14 cellular contexts compared by ENCODE assay signal in the genomic region with DNA sequence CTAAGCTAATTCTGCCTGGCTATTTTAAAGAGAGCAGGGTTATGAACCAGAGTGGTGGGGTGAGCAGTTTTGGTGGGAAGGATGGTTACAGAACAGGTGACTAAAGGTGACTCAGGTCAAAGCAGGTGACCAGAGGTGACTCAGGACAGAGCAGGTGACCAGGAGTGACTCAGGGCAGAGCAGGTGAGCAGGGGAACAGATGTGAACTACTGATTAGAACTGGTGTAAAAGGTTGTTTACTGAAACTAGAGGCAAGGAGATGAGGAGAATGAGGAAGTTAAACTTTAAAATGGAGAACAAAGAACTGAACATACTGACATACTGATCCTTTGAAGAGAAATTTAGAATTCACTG. TPM values are rescaled to one million over a fixed set of nuclear protein-coding genes. Genes with fewer than 3 reads are reported as not detected.
A peak's percentile ranks its signal among the peaks of the same experiment; 100 is the strongest.
DNase-seq lines count a peak whose midpoint lies in the region; ATAC-seq lines count a peak whose summit lies in the region.
"Had no signal": no experiment of that assay in that cellular context is flagged by ENCODE, and none has a peak within 500 bp of the region (broad histone marks: within the 10 kb centered on the region; RNA-seq: fewer than 3 reads in every experiment).

No MANE protein-coding gene starts in this region.

- ATAC-seq in stimulated activated memory B cell treated with anti-CD40 and anti-IgM and Interleukin-4, amounts not matched to agents 10 μg/mL and 1 μg/mL and 100 μg/mL, for 72 hours = peak; percentile 62
- ATAC-seq in T-cell (replicated peaks in 1 of 4) = no peak
- no peak for ATAC-seq in HG03565 (IDR thresholded peaks at IDR 0.05; ENCODE audit: unreplicated experiment)
- no peak for ATAC-seq in HG02870 (IDR thresholded peaks at IDR 0.05; ENCODE audit: unreplicated experiment)
- ATAC-seq: PC-3 had no signal

- H3K27me3 Mint-ChIP-seq in dendritic cell treated with granulocyte-macrophage colony-stimulating factor and Interleukin-4, amounts not matched to agents 40 ng/mL and 50 ng/mL, for 4 days = peaks cover 3% of the 10 kb centered on the region
- no peaks in the 10 kb centered on the region for H3K27me3 Mint-ChIP-seq in stimulated activated memory B cell treated with anti-CD40 and anti-IgM and Interleukin-4, amounts not matched to agents 10 μg/mL and 1 μg/mL and 100 μg/mL, for 72 hours
- peaks cover 0 to 2% of the 10 kb centered on the region in 2 donors for H3K27me3 Mint-ChIP-seq in T-cell

- intact Hi-C loops in dendritic cell treated with granulocyte-macrophage colony-stimulating factor and Interleukin-4, amounts not matched to agents 40 ng/mL and 50 ng/mL, for 4 days (cut with micrococcal nuclease) = loop anchor here (5.0 to 10.0 kb wide), 2 partner anchors 245 to 437 kb away; a partner anchor contains a TSS

- H3K36me3 Mint-ChIP-seq in dendritic cell treated with granulocyte-macrophage colony-stimulating factor and Interleukin-4, amounts not matched to agents 40 ng/mL and 50 ng/mL, for 4 days (ENCODE audit: low read depth) = no peaks in the 10 kb centered on the region
- H3K36me3 Mint-ChIP-seq in stimulated activated memory B cell treated with anti-CD40 and anti-IgM and Interleukin-4, amounts not matched to agents 10 μg/mL and 1 μg/mL and 100 μg/mL, for 72 hours = peaks cover 18% of the 10 kb centered on the region
- no peaks in the 10 kb centered on the region for H3K36me3 Mint-ChIP-seq in T-cell

- peaks cover 6% of the 10 kb centered on the region for H3K4me1 Mint-ChIP-seq in dendritic cell treated with granulocyte-macrophage colony-stimulating factor and Interleukin-4, amounts not matched to agents 40 ng/mL and 50 ng/mL, for 4 days (ENCODE audit: low read depth)
- H3K4me1 Mint-ChIP-seq in stimulated activated memory B cell treated with anti-CD40 and anti-IgM and Interleukin-4, amounts not matched to agents 10 μg/mL and 1 μg/mL and 100 μg/mL, for 72 hours = peaks cover 10% of the 10 kb centered on the region
- H3K4me1 Mint-ChIP-seq in T-cell = peaks cover 0 to 4% (median 0%) of the 10 kb centered on the region in 3 donors

- peak; percentile 63 for DNase-seq in DMS53 (lab: John Stamatoyannopoulos, UW)
- no peak for DNase-seq in DMS53 treated with DMSO at 0.1 percent for 48 hours (lab: John Stamatoyannopoulos, UW; ENCODE audit: unreplicated experiment)
- DNase-seq in RKO (ENCODE audit: low spot score) = peak; percentile 19
- no peak for DNase-seq in T-cell
- DNase-seq: CD8-positive, alpha-beta memory T cell; NCI-H187 treated with DMSO at 0.1 percent for 48 hours had no signal

- H3K27ac Mint-ChIP-seq in dendritic cell treated with granulocyte-macrophage colony-stimulating factor and Interleukin-4, amounts not matched to agents 40 ng/mL and 50 ng/mL, for 4 days = peak overlapping the region; percentile 4
- H3K27ac Mint-ChIP-seq in stimulated activated memory B cell treated with anti-CD40 and anti-IgM and Interleukin-4, amounts not matched to agents 10 μg/mL and 1 μg/mL and 100 μg/mL, for 72 hours = peak overlapping the region; percentile 36
- no peak overlapping the region for H3K27ac Mint-ChIP-seq in T-cell
- H3K27ac Mint-ChIP-seq: CD8-positive, alpha-beta memory T cell; GM23338 had no signal

- H3K9me3 Mint-ChIP-seq in dendritic cell treated with granulocyte-macrophage colony-stimulating factor and Interleukin-4, amounts not matched to agents 40 ng/mL and 50 ng/mL, for 4 days = peaks cover 14% of the 10 kb centered on the region
- peaks cover 14% of the 10 kb centered on the region for H3K9me3 Mint-ChIP-seq in stimulated activated memory B cell treated with anti-CD40 and anti-IgM and Interleukin-4, amounts not matched to agents 10 μg/mL and 1 μg/mL and 100 μg/mL, for 72 hours
- H3K9me3 Mint-ChIP-seq in T-cell = no peaks in the 10 kb centered on the region

- CTCF ChIA-PET in T-cell (lab: Charles Lee) = no interaction called here

- POLR2A ChIA-PET in T-cell (lab: Charles Lee) = no interaction called here

- no peak overlapping the region for H3K4me3 Mint-ChIP-seq in dendritic cell treated with granulocyte-macrophage colony-stimulating factor and Interleukin-4, amounts not matched to agents 40 ng/mL and 50 ng/mL, for 4 days
- H3K4me3 Mint-ChIP-seq in stimulated activated memory B cell treated with anti-CD40 and anti-IgM and Interleukin-4, amounts not matched to agents 10 μg/mL and 1 μg/mL and 100 μg/mL, for 72 hours = no peak overlapping the region
- no peak overlapping the region for H3K4me3 Mint-ChIP-seq in T-cell
- H3K4me3 Mint-ChIP-seq: CD8-positive, alpha-beta memory T cell; GM23338 had no signal

RNA-seq across cellular contexts. Expression of a gene that starts 15.4 kb away (rescaled TPM):
- total RNA-seq in T-cell = 1 to 10 TPM; 2.8 to 7.4 (median 6.9) TPM

RNA-seq across cellular contexts. Expression of a gene that starts 30.9 kb away (rescaled TPM):
- total RNA-seq in T-cell = 10 to 100 TPM in 3 of 5 donors, 1 to 10 TPM in 2; 5.2 to 14.6 (median 11.5) TPM

RNA-seq across cellular contexts. Expression of a gene that starts 32.2 kb away (rescaled TPM):
- total RNA-seq in T-cell = under 1 TPM in 3 of 5 donors, not detected in 2; 0.16 to 0.26 (median 0.16) TPM
- total RNA-seq: M059J, PC-3 had no signal

RNA-seq across cellular contexts. Expression of a gene that starts 39.0 kb away (rescaled TPM):
- not detected for total RNA-seq in T-cell
- total RNA-seq: CD8-positive, alpha-beta memory T cell; GM23338; M059J; PC-3; SK-MEL-5 had no signal

Comparison
In these comparisons a context has a peak if more than half of its experiments do, and no peak if none do; other contexts are left out.
1. DNase-seq: peak in DMS53 (single experiment) and RKO (single experiment); none in DMS53 treated with DMSO at 0.1 percent for 48 hours (single experiment) and T-cell (0 of 34).
2. H3K27ac Mint-ChIP-seq: peak in dendritic cell treated with granulocyte-macrophage colony-stimulating factor and Interleukin-4, amounts not matched to agents 40 ng/mL and 50 ng/mL, for 4 days (single experiment) and stimulated activated memory B cell treated with anti-CD40 and anti-IgM and Interleukin-4, amounts not matched to agents 10 μg/mL and 1 μg/mL and 100 μg/mL, for 72 hours (single experiment); none in T-cell (0 of 2).